ENCODE assay signal across 23 cellular contexts in genomic region chr5:43332401-43332800, GRCh38. TPM values are rescaled to one million over a fixed set of nuclear protein-coding genes. Genes with fewer than 3 reads are reported as not detected.
DNase-seq lines count a peak whose midpoint lies in the region; ATAC-seq and TF ChIP-seq lines count a peak whose summit lies in the region.
"Had no signal": no experiment of that assay in that cellular context is flagged by ENCODE, and none has a peak within 500 bp of the region (broad histone marks: within the 10 kb centered on the region; RNA-seq: fewer than 3 reads in every experiment).

No MANE protein-coding gene starts in this region.

- no peaks in the 10 kb centered on the region for H3K27me3 ChIP-seq in Caco-2 (replicated peaks; ENCODE audit: control insufficient read depth, insufficient read depth, low read length)
- H3K27me3 ChIP-seq: BLaER1 had no signal

- H3K27ac Mint-ChIP-seq in Caco-2 (ENCODE audit: unreplicated experiment) = peak overlapping the region; percentile 20
- peak overlapping the region; percentile 38; the same call in 1 of the 2 replicates for H3K27ac Mint-ChIP-seq in HFFc6
- H3K27ac Mint-ChIP-seq in activated T-helper 17 cell treated with anti-CD3 and anti-CD28 coated beads, Interleukin-2, amount 50 U/mL, for 72 hours = peak overlapping the region; percentile 26
- H3K27ac Mint-ChIP-seq in activated CD8-positive, alpha-beta memory T cell treated with anti-CD3 and anti-CD28 coated beads, Interleukin-2, amount 10 ng/mL, durations not matched to agents 7 days and 5 days = no peak overlapping the region
- H3K27ac Mint-ChIP-seq: CD4-positive, alpha-beta memory T cell had no signal

- H3K36me3 ChIP-seq in Caco-2 (ENCODE audit: control insufficient read depth, insufficient read depth, low read length) = no peaks in the 10 kb centered on the region
- H3K36me3 ChIP-seq: BLaER1 had no signal

- H3K9me3 ChIP-seq in Caco-2 = peaks cover 9% of the 10 kb centered on the region; the same call in 1 of the 2 replicates

- ATAC-seq in activated T-helper 17 cell treated with anti-CD3 and anti-CD28 coated beads, Interleukin-2, amount 50 U/mL, for 72 hours (replicated peaks) = no peak
- ATAC-seq in omental fat pad (ENCODE audit: low FRiP score) (no peak), GM19467 (IDR thresholded peaks at IDR 0.05; ENCODE audit: unreplicated experiment) (no peak)
- no peak for ATAC-seq in activated CD8-positive, alpha-beta memory T cell treated with anti-CD3 and anti-CD28 coated beads, Interleukin-2, amount 10 ng/mL, durations not matched to agents 7 days and 5 days

- TF ChIP-seq CTCF in Caco-2 (IDR thresholded peaks at IDR 0.05; ENCODE audit: insufficient read depth in 1 of 2, low read depth in 1 of 2, low read length in 1 of 2, severe bottlenecking in 1 of 2, unreplicated experiment in 1 of 2) (no peak), HFFc6 (IDR thresholded peaks at IDR 0.05) (no peak), omental fat pad (IDR thresholded peaks at IDR 0.05) (no peak)

- H3K9me3 Mint-ChIP-seq in Caco-2 (ENCODE audit: unreplicated experiment) (peaks cover 41% of the 10 kb centered on the region), HFFc6 (peaks cover 18% of the 10 kb centered on the region)
- H3K9me3 Mint-ChIP-seq in activated T-helper 17 cell treated with anti-CD3 and anti-CD28 coated beads, Interleukin-2, amount 50 U/mL, for 72 hours = peaks cover 19% of the 10 kb centered on the region
- peaks cover 18% of the 10 kb centered on the region for H3K9me3 Mint-ChIP-seq in activated CD8-positive, alpha-beta memory T cell treated with anti-CD3 and anti-CD28 coated beads, Interleukin-2, amount 10 ng/mL, durations not matched to agents 7 days and 5 days (ENCODE audit: low read depth)

- no peaks in the 10 kb centered on the region for H3K4me1 ChIP-seq in Caco-2
- H3K4me1 ChIP-seq: BLaER1 had no signal

- H3K36me3 Mint-ChIP-seq in Caco-2 (ENCODE audit: insufficient read depth, unreplicated experiment) (no peaks in the 10 kb centered on the region), HFFc6 (ENCODE audit: low read depth) (no peaks in the 10 kb centered on the region; the same call in 1 of the 2 replicates)
- H3K36me3 Mint-ChIP-seq in activated T-helper 17 cell treated with anti-CD3 and anti-CD28 coated beads, Interleukin-2, amount 50 U/mL, for 72 hours (ENCODE audit: low read depth) = peaks cover 10% of the 10 kb centered on the region
- peaks cover 7% of the 10 kb centered on the region for H3K36me3 Mint-ChIP-seq in activated CD8-positive, alpha-beta memory T cell treated with anti-CD3 and anti-CD28 coated beads, Interleukin-2, amount 10 ng/mL, durations not matched to agents 7 days and 5 days

- intact Hi-C loops in Caco-2 (cut with micrococcal nuclease; ENCODE audit: unreplicated experiment) = no loop called here

- DNase-seq in Caco-2 (no peak), HFFc6 (peak; percentile 12), kidney tubule cell (ENCODE audit: low spot score) (peak; percentile 71), omental fat pad (ENCODE audit: low spot score) (no peak), dedifferentiated amniotic fluid mesenchymal stem cell (ENCODE audit: extremely low spot score) (no peak)
- DNase-seq in activated CD8-positive, alpha-beta memory T cell treated with anti-CD3 and anti-CD28 coated beads, Interleukin-2, amount 10 ng/mL, durations not matched to agents 7 days and 5 days = no peak
- DNase-seq: CD4-positive, alpha-beta memory T cell; GF-D8; H7; KG1; NCI-H1105; NCI-H146; NCI-H2029; NCI-H2227 treated with DMSO at 0.1 percent for 48 hours; NCI-H510A treated with DMSO at 0.1 percent for 48 hours; OCI-M1; RPMI8226; SHP77 treated with DMSO at 0.1 percent for 48 hours; SW 1271 had no signal

- no TSS peak for BruUV-seq in Caco-2 (replicated peaks; lab: Mats Ljungman, UMichigan)

- CTCF ChIA-PET in Caco-2 (lab: Charles Lee) = no interaction called here
- CTCF ChIA-PET in activated CD8-positive, alpha-beta memory T cell treated with anti-CD3 and anti-CD28 coated beads, Interleukin-2, amount 10 ng/mL, durations not matched to agents 7 days and 5 days (lab: Charles Lee) = no interaction called here

- POLR2A ChIA-PET in Caco-2 (lab: Charles Lee) = no interaction called here

- H3K4me1 Mint-ChIP-seq in Caco-2 (ENCODE audit: low read depth, unreplicated experiment) (peaks cover 9% of the 10 kb centered on the region), HFFc6 (ENCODE audit: low read depth) (peaks cover 17% of the 10 kb centered on the region)
- H3K4me1 Mint-ChIP-seq in activated T-helper 17 cell treated with anti-CD3 and anti-CD28 coated beads, Interleukin-2, amount 50 U/mL, for 72 hours = peaks cover 6% of the 10 kb centered on the region
- peaks cover 6% of the 10 kb centered on the region for H3K4me1 Mint-ChIP-seq in activated CD8-positive, alpha-beta memory T cell treated with anti-CD3 and anti-CD28 coated beads, Interleukin-2, amount 10 ng/mL, durations not matched to agents 7 days and 5 days
- H3K4me1 Mint-ChIP-seq: CD4-positive, alpha-beta memory T cell had no signal

- no peaks in the 10 kb centered on the region for H3K27me3 Mint-ChIP-seq in Caco-2 (ENCODE audit: insufficient read depth, unreplicated experiment)
- no peaks in the 10 kb centered on the region; the same call in 1 of the 2 replicates for H3K27me3 Mint-ChIP-seq in HFFc6 (ENCODE audit: insufficient read depth)
- H3K27me3 Mint-ChIP-seq in activated T-helper 17 cell treated with anti-CD3 and anti-CD28 coated beads, Interleukin-2, amount 50 U/mL, for 72 hours = peaks cover 17% of the 10 kb centered on the region
- peaks cover 3% of the 10 kb centered on the region for H3K27me3 Mint-ChIP-seq in activated CD8-positive, alpha-beta memory T cell treated with anti-CD3 and anti-CD28 coated beads, Interleukin-2, amount 10 ng/mL, durations not matched to agents 7 days and 5 days

- H3K4me3 ChIP-seq in Caco-2 (ENCODE audit: low read depth, low read length) = no peak overlapping the region
- H3K4me3 ChIP-seq: BLaER1, SK-N-MC had no signal

- no peak overlapping the region for H3K4me3 Mint-ChIP-seq in Caco-2 (ENCODE audit: unreplicated experiment)
- H3K4me3 Mint-ChIP-seq in HFFc6 = peak overlapping the region; percentile 43
- no peak overlapping the region for H3K4me3 Mint-ChIP-seq in activated T-helper 17 cell treated with anti-CD3 and anti-CD28 coated beads, Interleukin-2, amount 50 U/mL, for 72 hours
- H3K4me3 Mint-ChIP-seq in activated CD8-positive, alpha-beta memory T cell treated with anti-CD3 and anti-CD28 coated beads, Interleukin-2, amount 10 ng/mL, durations not matched to agents 7 days and 5 days = no peak overlapping the region
- H3K4me3 Mint-ChIP-seq: CD4-positive, alpha-beta memory T cell had no signal

RNA-seq across cellular contexts. Expression of gene HMGCS1, which starts 19.2 kb away (rescaled TPM):
- total RNA-seq in Caco-2 (2022) (205 and 211 TPM in 2 replicates), omental fat pad (10 to 100 TPM in 3 of 4 donors, 1 to 10 TPM in 1; 9.8 to 34.5 (median 18.4) TPM)
- 10 to 100 TPM; 12.8 to 16.1 (median 14.8) TPM for total RNA-seq in HFFc6 (2021; fragmentation: NEBNext Ultra II Directional; extraction: Animal tissue kit (Norgen Biotek cat#: 25700))
- total RNA-seq in activated T-helper 17 cell treated with anti-CD3 and anti-CD28 coated beads, Interleukin-2, amount 50 U/mL, for 72 hours = 100 to 1,000 TPM in 1 of 2 donors, 10 to 100 TPM in 1; 90.2 to 108 TPM
- 100 to 1,000 TPM in 1 of 2 experiments, 10 to 100 TPM in 1; 91.4 to 121 TPM for total RNA-seq in activated CD8-positive, alpha-beta memory T cell treated with anti-CD3 and anti-CD28 coated beads, Interleukin-2, amount 10 ng/mL, durations not matched to agents 7 days and 5 days

Comparison
In these comparisons a context has a peak if more than half of its experiments do, and no peak if none do; other contexts are left out.
1. DNase-seq: peak in HFFc6 (single experiment) and kidney tubule cell (single experiment); none in Caco-2 (0 of 2), omental fat pad (single experiment), activated CD8-positive, alpha-beta memory T cell treated with anti-CD3 and anti-CD28 coated beads, Interleukin-2, amount 10 ng/mL, durations not matched to agents 7 days and 5 days (single experiment) and dedifferentiated amniotic fluid mesenchymal stem cell (single experiment).